Comparison of ENCODE assay signal across 23 cellular contexts in genomic region chr17:81437221-81437651, GRCh38. TPM values are rescaled to one million over a fixed set of nuclear protein-coding genes. Genes with fewer than 3 reads are reported as not detected.
DNase-seq lines count a peak whose midpoint lies in the region; ATAC-seq and TF ChIP-seq lines count a peak whose summit lies in the region.
"Had no signal": no experiment of that assay in that cellular context is flagged by ENCODE, and none has a peak within 500 bp of the region (broad histone marks: within the 10 kb centered on the region; RNA-seq: fewer than 3 reads in every experiment).

No MANE protein-coding gene starts in this region.

- peak in 2 of 8 donors; percentile 3 to 11 for ATAC-seq in heart right ventricle
- ATAC-seq in Right ventricle myocardium inferior: no peak
- ATAC-seq: natural killer cell; stimulated activated naive CD8-positive, alpha-beta T cell treated with anti-CD3 and anti-CD28 coated beads, Interleukin-15, amount 100 ng/mL, for 72 hours had no signal

- no peak overlapping the region for H3K4me2 ChIP-seq in neuronal stem cell (ENCODE audit: insufficient read depth, low read length, poor library complexity, severe bottlenecking)
- H3K4me2 ChIP-seq: A549 had no signal

- intact Hi-C loops in heart right ventricle (cut with DNase I): loop anchor here in 2 of 10 donors (5.0 kb wide), 1 partner anchor 40 kb away; no protein-coding TSS in a partner anchor
- intact Hi-C loops in Right ventricle myocardium inferior (cut with DNase I): no loop called here
- intact Hi-C loops in uterus (cut with DNase I; ENCODE audit: low total_unique reads): no loop called here

- peaks cover 5 to 51% (median 37%) of the 10 kb centered on the region in 9 donors for H3K4me1 ChIP-seq in heart right ventricle
- H3K4me1 ChIP-seq in adipocyte (ENCODE audit: control insufficient read depth, insufficient read depth, low read length): peaks cover 25% of the 10 kb centered on the region
- H3K4me1 ChIP-seq in neuronal stem cell (ENCODE audit: control insufficient read depth in 2 of 2, insufficient read depth in 1 of 2, low read depth in 1 of 2, low read length in 2 of 2): peaks cover 24 to 38% of the 10 kb centered on the region in 2 donors
- peaks cover 0 to 37% of the 10 kb centered on the region in 2 donors for H3K4me1 ChIP-seq in uterus

- H4K8ac ChIP-seq in neuronal stem cell (ENCODE audit: low read depth, low read length): no peak overlapping the region

- peak overlapping the region; percentile 85 for H3K23ac ChIP-seq in neuronal stem cell (ENCODE audit: low read depth, low read length, poor library complexity)

- peaks cover 12% of the 10 kb centered on the region for H3K79me1 ChIP-seq in neuronal stem cell (ENCODE audit: low read depth, low read length)

- H3K9me3 ChIP-seq in heart right ventricle (no peaks in the 10 kb centered on the region), adipocyte (ENCODE audit: control insufficient read depth, low read length) (no peaks in the 10 kb centered on the region), neuronal stem cell (replicated peaks in 1 of 2; ENCODE audit: control insufficient read depth in 2 of 2, insufficient read depth in 1 of 2, low read depth in 1 of 2, low read length in 2 of 2) (no peaks in the 10 kb centered on the region), uterus (no peaks in the 10 kb centered on the region)
- H3K9me3 ChIP-seq: A549, breast epithelium had no signal

- DNase-seq in heart right ventricle (no peak), Right ventricle myocardium inferior (ENCODE audit: missing footprints) (no peak), adipocyte (ENCODE audit: low read depth) (peak; percentile 40), neuronal stem cell (ENCODE audit: low spot score) (no peak), uterus (no peak), activated gamma-delta T cell (lab: John Stamatoyannopoulos, UW) (no peak), GOT3 (lab: John Stamatoyannopoulos, UW) (no peak), NCI-H1417 (lab: John Stamatoyannopoulos, UW) (no peak)
- DNase-seq: activated CD4-positive, alpha-beta T cell treated with anti-CD3 and anti-CD28 coated beads, Interleukin-2, amount 50 U/mL, for 1 hour; activated effector memory CD4-positive, alpha-beta T cell treated with Interleukin-2 at 50 U/mL for 16 hours; dermis blood vessel endothelial cell; hippocampal formation; MM.1S; natural killer cell; NCI-H1694; posterior cingulate gyrus; stimulated activated CD4-positive, alpha-beta T cell treated with anti-CD3 and anti-CD28 coated beads, Interleukin-4, amount 100 ng/mL, for 1 hour; stimulated activated naive CD8-positive, alpha-beta T cell treated with anti-CD3 and anti-CD28 coated beads, Interleukin-15, amount 100 ng/mL, for 72 hours; T-helper 2 cell; WERI-Rb-1 had no signal

- no peak for TF ChIP-seq CTCF in heart right ventricle (IDR thresholded peaks at IDR 0.05)
- TF ChIP-seq CTCF in uterus (IDR thresholded peaks at IDR 0.05): no peak

- no peak overlapping the region for H3K14ac ChIP-seq in neuronal stem cell (ENCODE audit: low read length)

- H3K4ac ChIP-seq in neuronal stem cell (ENCODE audit: low read length): peak overlapping the region; percentile 37

- H2AFZ ChIP-seq in neuronal stem cell (ENCODE audit: low read length): no peak overlapping the region

- H3K36me3 ChIP-seq in heart right ventricle (peaks cover 0 to 6% (median 0%) of the 10 kb centered on the region in 9 donors), adipocyte (ENCODE audit: control insufficient read depth, insufficient read depth, low read length, severe bottlenecking) (no peaks in the 10 kb centered on the region), neuronal stem cell (replicated peaks in 1 of 2; ENCODE audit: control insufficient read depth in 2 of 2, insufficient read depth in 2 of 2, low read length in 2 of 2) (peaks cover 0 to 2% of the 10 kb centered on the region in 2 donors), uterus (no peaks in the 10 kb centered on the region)
- H3K36me3 ChIP-seq: breast epithelium had no signal

- no peak for TF ChIP-seq POLR2A in uterus (IDR thresholded peaks at IDR 0.05)

- H2BK120ac ChIP-seq in neuronal stem cell (ENCODE audit: low read depth, low read length): no peak overlapping the region

- H3K4me3 ChIP-seq in heart right ventricle (no peak overlapping the region), adipocyte (ENCODE audit: low read length) (no peak overlapping the region), neuronal stem cell (ENCODE audit: low read length in 2 of 2) (no peak overlapping the region), uterus (no peak overlapping the region)
- H3K4me3 ChIP-seq: A549, breast epithelium, skin epidermis had no signal

- no peak overlapping the region for H4K91ac ChIP-seq in neuronal stem cell (ENCODE audit: low read depth, low read length, poor library complexity)

- H3K27ac ChIP-seq in heart right ventricle (peak overlapping the region in 9 of 10 donors; percentile 25 to 91 (median 81)), neuronal stem cell (replicated peaks; ENCODE audit: low read length) (no peak overlapping the region), uterus (peak overlapping the region; percentile 85 to 89)
- H3K27ac ChIP-seq: WERI-Rb-1 had no signal

- H2AK5ac ChIP-seq in neuronal stem cell (ENCODE audit: low read depth, low read length): no peak overlapping the region

- WGBS in heart right ventricle, 2 donors: 76 to 86% methylated on average over 9 of the region's 9 CpGs
- no CpG with 5 or more reads among the region's 9 CpGs for WGBS in neuronal stem cell (ENCODE audit: extremely low coverage in 2 of 2, insufficient read length in 2 of 2, insufficient replicate concordance in 1 of 2), 2 donors

- no peaks in the 10 kb centered on the region for H3K27me3 ChIP-seq in heart right ventricle
- no peaks in the 10 kb centered on the region for H3K27me3 ChIP-seq in adipocyte (replicated peaks; ENCODE audit: control insufficient read depth, insufficient read depth, low read length)
- no peaks in the 10 kb centered on the region for H3K27me3 ChIP-seq in neuronal stem cell (ENCODE audit: control insufficient read depth in 3 of 3, insufficient read depth in 3 of 3, low read depth in 1 of 3, low read length in 3 of 3)
- no peaks in the 10 kb centered on the region for H3K27me3 ChIP-seq in uterus
- H3K27me3 ChIP-seq: breast epithelium had no signal

- peak overlapping the region; percentile 17 for H2BK15ac ChIP-seq in neuronal stem cell (ENCODE audit: low read length)

- peak overlapping the region; percentile 87 for H3K18ac ChIP-seq in neuronal stem cell (ENCODE audit: low read length)

- peak overlapping the region; percentile 58 for H2BK12ac ChIP-seq in neuronal stem cell (ENCODE audit: low read length)

- H2BK5ac ChIP-seq in neuronal stem cell (ENCODE audit: low read length): no peak overlapping the region

- peak overlapping the region; percentile 34 for H3K9ac ChIP-seq in adipocyte (ENCODE audit: low read length)
- no peak overlapping the region for H3K9ac ChIP-seq in neuronal stem cell (ENCODE audit: low read depth, low read length, poor library complexity)

RNA-seq across cellular contexts. Expression of gene BAHCC1, which starts 42.0 kb away (rescaled TPM):
- total RNA-seq in heart right ventricle: 10 to 100 TPM in 2 of 10 donors, 1 to 10 TPM in 8; 6.3 to 11.1 (median 9.2) TPM
- 10 to 100 TPM in 1 of 2 donors, 1 to 10 TPM in 1; 4.8 to 13.1 TPM for polyA plus RNA-seq in heart right ventricle
- 9.9 TPM for total RNA-seq in Right ventricle myocardium inferior
- polyA plus RNA-seq in neuronal stem cell (2013, experiment 1 of 2): 15.9 TPM
- 17.5 TPM for polyA plus RNA-seq in neuronal stem cell (2013, experiment 2 of 2)
- total RNA-seq in uterus: 10 to 100 TPM in 2 of 4 donors, 1 to 10 TPM in 2; 1.5 to 34.1 (median 8.5) TPM
